Comparison of ENCODE assay signal across 8 cellular contexts in genomic region chr7:108114117-108114841, GRCh38. TPM values are rescaled to one million over a fixed set of nuclear protein-coding genes. Genes with fewer than 3 reads are reported as not detected.
A peak's percentile ranks its signal among the peaks of the same experiment; 100 is the strongest.
DNase-seq lines count a peak whose midpoint lies in the region; ATAC-seq and TF ChIP-seq lines count a peak whose summit lies in the region.

No MANE protein-coding gene starts in this region.

- no peak overlapping the region for H3K4me2 ChIP-seq in MM.1S (ENCODE audit: low read depth, low read length)

- H2AFZ ChIP-seq in MM.1S (ENCODE audit: low read length), result no peak overlapping the region

- TF ChIP-seq CTCF in MM.1S (IDR thresholded peaks at IDR 0.05; ENCODE audit: low read length) (peak; percentile 86), choroid plexus epithelial cell (conservative IDR thresholded peaks at IDR 0.05; ENCODE audit: low read depth, low read length) (peak; percentile 78), retinal pigment epithelial cell (conservative IDR thresholded peaks at IDR 0.05; ENCODE audit: low read depth, low read length) (peak; percentile 81)

- DNase-seq in NCI-H2171 treated with DMSO at 0.1 percent for 48 hours (lab: John Stamatoyannopoulos, UW) (peak; percentile 40), NCI-H2171 (lab: John Stamatoyannopoulos, UW) (no peak), MM.1S (peak; percentile 54), choroid plexus epithelial cell (ENCODE audit: low read depth) (peak; percentile 41), retinal pigment epithelial cell (ENCODE audit: low read depth) (no peak), ureter (ENCODE audit: low spot score) (no peak)

- no peaks in the 10 kb centered on the region for H3K79me2 ChIP-seq in MM.1S (ENCODE audit: low read length)

- H3F3A ChIP-seq in MM.1S (ENCODE audit: insufficient read depth, low read length), result no peaks in the 10 kb centered on the region

- no peaks in the 10 kb centered on the region for H3K27me3 ChIP-seq in MM.1S (replicated peaks; ENCODE audit: insufficient read depth, low read length)

- H3K27ac ChIP-seq in MM.1S (ENCODE audit: low read length), result no peak overlapping the region

- ATAC-seq in GM21526 (IDR thresholded peaks at IDR 0.05; ENCODE audit: low FRiP score, unreplicated experiment) (peak; percentile 93), HG03025 (IDR thresholded peaks at IDR 0.05; ENCODE audit: low FRiP score, unreplicated experiment) (no peak)

- H3K4me3 ChIP-seq in MM.1S (ENCODE audit: low read length) (no peak overlapping the region), choroid plexus epithelial cell (ENCODE audit: low read depth, low read length) (no peak overlapping the region), retinal pigment epithelial cell (ENCODE audit: low read length) (no peak overlapping the region)

- no peaks in the 10 kb centered on the region for H3K36me3 ChIP-seq in MM.1S (replicated peaks; ENCODE audit: insufficient read depth, low read length)

- H3K9ac ChIP-seq in MM.1S (ENCODE audit: low read length), result no peak overlapping the region

- H4K20me1 ChIP-seq in MM.1S (ENCODE audit: insufficient read depth, low read length), result no peaks in the 10 kb centered on the region

- H3K4me1 ChIP-seq in MM.1S (ENCODE audit: low read length), result no peaks in the 10 kb centered on the region

- H3K9me3 ChIP-seq in MM.1S (replicated peaks; ENCODE audit: insufficient read depth, low read length), result no peaks in the 10 kb centered on the region

- no peaks in the 10 kb centered on the region for H3K9me2 ChIP-seq in MM.1S (replicated peaks; ENCODE audit: insufficient read depth, low read length)

RNA-seq across cellular contexts. Expression of gene LAMB4, which starts 15.9 kb away (rescaled TPM):
- total RNA-seq in ureter, result not detected

Comparison
In these comparisons a context has a peak if more than half of its experiments do, and no peak if none do; other contexts are left out.
1. DNase-seq: peak in NCI-H2171 treated with DMSO at 0.1 percent for 48 hours (single experiment), MM.1S (single experiment) and choroid plexus epithelial cell (single experiment); none in NCI-H2171 (single experiment), retinal pigment epithelial cell (single experiment) and ureter (single experiment).
2. Peak in every context shown above with its lines, with median percentiles within 50 percentile points of each other: CTCF ChIP-seq.